Comparison of ENCODE assay signal across 14 cellular contexts in the genomic region with DNA sequence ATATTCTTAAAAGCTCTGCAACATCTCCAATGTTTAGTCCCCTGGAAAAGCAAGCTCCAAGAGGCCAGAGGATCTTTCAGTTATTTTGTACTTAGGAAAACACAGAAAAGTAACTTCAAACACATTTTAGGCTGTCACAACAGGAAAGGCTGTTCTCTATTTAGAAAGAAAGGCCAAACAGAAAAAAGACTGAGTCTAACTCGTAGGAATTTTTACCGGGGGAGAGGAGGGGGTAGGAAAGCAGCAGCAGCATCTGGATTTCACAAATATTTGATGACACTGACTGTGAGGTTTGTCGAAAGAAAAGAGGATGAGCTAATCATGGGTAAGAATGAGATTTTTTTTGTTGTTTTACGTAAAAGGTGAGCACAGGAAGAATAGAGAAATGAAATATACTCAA.
A peak's percentile ranks its signal among the peaks of the same experiment; 100 is the strongest.
DNase-seq lines count a peak whose midpoint lies in the region; ATAC-seq, FAIRE-seq and TF ChIP-seq lines count a peak whose summit lies in the region.
"Had no signal": no experiment of that assay in that cellular context is flagged by ENCODE, and none has a peak within 500 bp of the region (broad histone marks: within the 10 kb centered on the region; RNA-seq: fewer than 3 reads in every experiment).

No MANE protein-coding gene starts in this region.

- in situ Hi-C loops in HepG2 (cut with HindIII; ENCODE audit: extremely low pct_ligation_motif_present, low pct_unique_long_range_greater_than_20kb): no loop called here

- H3K9ac ChIP-seq in HepG2 (ENCODE audit: insufficient read depth, low read depth, low read length): no peak overlapping the region

- intact Hi-C loops in HepG2 (cut with micrococcal nuclease; ENCODE audit: unreplicated experiment): no loop called here
- intact Hi-C loops in prostate gland (cut with DNase I): no loop called here

- TF ChIP-seq CTCF in HepG2 (CRISPR knock-in tag; IDR thresholded peaks at IDR 0.05): no peak
- no peak for TF ChIP-seq CTCF in prostate gland (IDR thresholded peaks at IDR 0.05)

- peak overlapping the region; percentile 16 for H3K27ac ChIP-seq in HepG2 (ENCODE audit: extremely low read length, insufficient read depth, low read length)
- no peak overlapping the region for H3K27ac ChIP-seq in prostate gland
- H3K27ac ChIP-seq: RWPE1 had no signal

- H2AFZ ChIP-seq in HepG2 (ENCODE audit: low read length): no peak overlapping the region

- WGBS in HepG2 (ENCODE audit: low lambda C conversion rate): 48% methylated on average over 4 of the region's 4 CpGs
- WGBS in prostate gland: 47% methylated on average over 4 of the region's 4 CpGs

- H3K4me1 ChIP-seq in HepG2 (ENCODE audit: insufficient read depth, low read length): peaks cover 28% of the 10 kb centered on the region
- H3K4me1 ChIP-seq in prostate gland (replicated peaks): no peaks in the 10 kb centered on the region

- CTCF ChIA-PET in HepG2 (lab: Yijun Ruan, JAX; ENCODE audit: low intra/inter-chr PET ratio, low total read pairs): no interaction called here

- peak; percentile 68 for DNase-seq in HS-5 (ENCODE audit: low read depth)
- peak; percentile 76 for DNase-seq in dedifferentiated amniotic fluid mesenchymal stem cell (ENCODE audit: extremely low spot score)
- peak; percentile 66 for DNase-seq in HepG2 (ENCODE audit: low spot score)
- peak; percentile 9 for DNase-seq in urothelium cell line (ENCODE audit: low spot score)
- no peak for DNase-seq in GF-D8 (lab: John Stamatoyannopoulos, UW)
- DNase-seq in NCI-H526 treated with DMSO at 0.1 percent for 48 hours (lab: John Stamatoyannopoulos, UW): no peak
- DNase-seq in prostate gland (ENCODE audit: low spot score): no peak
- DNase-seq in NCI-H1092 treated with DMSO at 0.1 percent for 48 hours (lab: John Stamatoyannopoulos, UW): no peak
- DNase-seq: activated naive CD4-positive, alpha-beta T cell treated with anti-CD3 and anti-CD28 coated beads for 36 hours; cerebellar nuclear complex; left colon had no signal

- ATAC-seq in HepG2: peak; percentile 35; the same call in 1 of the 3 replicates
- ATAC-seq: left colon had no signal

- H3K36me3 ChIP-seq in HepG2 (replicated peaks in 1 of 2; ENCODE audit: control insufficient read depth in 1 of 2, insufficient read depth in 2 of 2, low read length in 2 of 2) (peaks cover 2 to 4% of the 10 kb centered on the region in 2 experiments; a peak in 2 of 5 replicates), prostate gland (no peaks in the 10 kb centered on the region)
- H3K36me3 ChIP-seq: tibial nerve had no signal

- H3K9me3 ChIP-seq in HepG2 (ENCODE audit: low read length): no peaks in the 10 kb centered on the region
- H3K9me3 ChIP-seq in prostate gland: no peaks in the 10 kb centered on the region
- H3K9me3 ChIP-seq: tibial nerve had no signal

- TF ChIP-seq EP300 in HepG2 (IDR thresholded peaks at IDR 0.05; ENCODE audit: low read depth in 2 of 2, low read length in 2 of 2): no peak
- TF ChIP-seq EP300 in HepG2 (CRISPR knock-in tag; IDR thresholded peaks at IDR 0.05; ENCODE audit: borderline replicate concordance): no peak

- H3K4me2 ChIP-seq in HepG2 (ENCODE audit: low read depth, low read length): no peak overlapping the region

- H3K79me2 ChIP-seq in HepG2 (ENCODE audit: insufficient read depth, low read length): no peaks in the 10 kb centered on the region

- FAIRE-seq in HepG2 (lab: Jason Lieb, UNC): peak; percentile 32
- FAIRE-seq in urothelium cell line (lab: Jason Lieb, UNC): no peak
- FAIRE-seq: H54 had no signal

- no peaks in the 10 kb centered on the region for H4K20me1 ChIP-seq in HepG2 (ENCODE audit: insufficient read depth, low read length)

- H3K27me3 ChIP-seq in HepG2 (ENCODE audit: control insufficient read depth in 1 of 2, insufficient read depth in 2 of 2, low read length in 2 of 2) (no peaks in the 10 kb centered on the region), prostate gland (replicated peaks; ENCODE audit: insufficient read depth) (peaks cover 3% of the 10 kb centered on the region)
- H3K27me3 ChIP-seq: tibial nerve had no signal

- POLR2A ChIA-PET in HepG2 (lab: Yijun Ruan, JAX): no interaction called here

- TF ChIP-seq POLR2A in HepG2 (IDR thresholded peaks at IDR 0.05; ENCODE audit: insufficient read depth in 1 of 2, low read depth in 2 of 2, low read length in 2 of 2): no peak
- no peak for TF ChIP-seq POLR2A in prostate gland (IDR thresholded peaks at IDR 0.05)

- no peak overlapping the region for H3K4me3 ChIP-seq in HepG2 (replicated peaks in 1 of 3; ENCODE audit: insufficient read depth in 1 of 3, low read depth in 2 of 3, low read length in 3 of 3)
- no peak overlapping the region for H3K4me3 ChIP-seq in prostate gland
- H3K4me3 ChIP-seq: tibial nerve had no signal

- no peak for TF ChIP-seq RAD21 in HepG2 (CRISPR knock-in tag; IDR thresholded peaks at IDR 0.05)

- BruUV-seq in HepG2 (replicated peaks; lab: Mats Ljungman, UMichigan): no TSS peak

TF ChIP-seq in HepG2, 621 proteins besides CTCF, POLR2A, EP300 and RAD21 (continues in another document):
- TF ChIP-seq, protein P1, sequence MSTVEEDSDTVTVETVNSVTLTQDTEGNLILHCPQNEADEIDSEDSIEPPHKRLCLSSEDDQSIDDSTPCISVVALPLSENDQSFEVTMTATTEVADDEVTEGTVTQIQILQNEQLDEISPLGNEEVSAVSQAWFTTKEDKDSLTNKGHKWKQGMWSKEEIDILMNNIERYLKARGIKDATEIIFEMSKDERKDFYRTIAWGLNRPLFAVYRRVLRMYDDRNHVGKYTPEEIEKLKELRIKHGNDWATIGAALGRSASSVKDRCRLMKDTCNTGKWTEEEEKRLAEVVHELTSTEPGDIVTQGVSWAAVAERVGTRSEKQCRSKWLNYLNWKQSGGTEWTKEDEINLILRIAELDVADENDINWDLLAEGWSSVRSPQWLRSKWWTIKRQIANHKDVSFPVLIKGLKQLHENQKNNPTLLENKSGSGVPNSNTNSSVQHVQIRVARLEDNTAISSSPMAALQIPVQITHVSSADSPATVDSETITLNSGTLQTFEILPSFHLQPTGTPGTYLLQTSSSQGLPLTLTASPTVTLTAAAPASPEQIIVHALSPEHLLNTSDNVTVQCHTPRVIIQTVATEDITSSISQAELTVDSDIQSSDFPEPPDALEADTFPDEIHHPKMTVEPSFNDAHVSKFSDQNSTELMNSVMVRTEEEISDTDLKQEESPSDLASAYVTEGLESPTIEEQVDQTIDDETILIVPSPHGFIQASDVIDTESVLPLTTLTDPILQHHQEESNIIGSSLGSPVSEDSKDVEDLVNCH (CRISPR knock-in tag; IDR thresholded peaks at IDR 0.05): no peak
- TF ChIP-seq, protein P2, sequence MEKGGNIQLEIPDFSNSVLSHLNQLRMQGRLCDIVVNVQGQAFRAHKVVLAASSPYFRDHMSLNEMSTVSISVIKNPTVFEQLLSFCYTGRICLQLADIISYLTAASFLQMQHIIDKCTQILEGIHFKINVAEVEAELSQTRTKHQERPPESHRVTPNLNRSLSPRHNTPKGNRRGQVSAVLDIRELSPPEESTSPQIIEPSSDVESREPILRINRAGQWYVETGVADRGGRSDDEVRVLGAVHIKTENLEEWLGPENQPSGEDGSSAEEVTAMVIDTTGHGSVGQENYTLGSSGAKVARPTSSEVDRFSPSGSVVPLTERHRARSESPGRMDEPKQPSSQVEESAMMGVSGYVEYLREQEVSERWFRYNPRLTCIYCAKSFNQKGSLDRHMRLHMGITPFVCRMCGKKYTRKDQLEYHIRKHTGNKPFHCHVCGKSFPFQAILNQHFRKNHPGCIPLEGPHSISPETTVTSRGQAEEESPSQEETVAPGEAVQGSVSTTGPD (CRISPR knock-in tag; IDR thresholded peaks at IDR 0.05): no peak

Comparison
In these comparisons a context has a peak if more than half of its experiments do, and no peak if none do; other contexts are left out.
1. DNase-seq: peak in HS-5 (single experiment), dedifferentiated amniotic fluid mesenchymal stem cell (single experiment), HepG2 (single experiment) and urothelium cell line (single experiment); none in GF-D8 (single experiment), NCI-H526 treated with DMSO at 0.1 percent for 48 hours (single experiment), prostate gland (single experiment) and NCI-H1092 treated with DMSO at 0.1 percent for 48 hours (single experiment).